ENCODE assay signal across 23 cellular contexts in the genomic region with DNA sequence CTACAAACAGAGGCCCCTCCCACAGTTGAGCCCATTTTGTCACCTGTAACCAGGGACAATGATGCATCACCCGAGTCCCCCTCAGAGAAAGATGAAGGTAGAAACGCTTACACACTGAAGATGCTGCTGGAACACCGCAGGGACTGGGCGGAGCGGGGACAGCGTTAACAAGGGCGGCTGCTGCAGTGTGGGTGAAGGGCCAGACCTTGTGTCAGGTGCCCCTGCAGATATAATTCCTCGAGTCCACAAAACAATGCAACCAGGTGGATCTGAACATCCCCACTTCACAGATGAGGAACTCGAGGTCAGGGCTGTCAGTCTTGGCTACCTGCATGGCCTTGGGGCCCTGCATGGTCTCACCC. TPM values are rescaled to one million over a fixed set of nuclear protein-coding genes. Genes with fewer than 3 reads are reported as not detected.
DNase-seq lines count a peak whose midpoint lies in the region; ATAC-seq, FAIRE-seq and TF ChIP-seq lines count a peak whose summit lies in the region.
"Had no signal": no experiment of that assay in that cellular context is flagged by ENCODE, and none has a peak within 500 bp of the region (broad histone marks: within the 10 kb centered on the region; RNA-seq: fewer than 3 reads in every experiment).

No MANE protein-coding gene starts in this region.

- CTCF ChIA-PET in T-cell (lab: Charles Lee) = interaction anchor here in 1 of 2 donors (1.4 kb wide), 1 partner anchor 9 kb away, joined by 4 read pairs; the partner anchor contains the start of gene B9D1

- peaks cover 8% of the 10 kb centered on the region for H3K27me3 Mint-ChIP-seq in activated naive CD8-positive, alpha-beta T cell treated with anti-CD3 and anti-CD28 coated beads, Interleukin-2, amount 10 ng/mL, durations not matched to agents 7 days and 5 days
- no peaks in the 10 kb centered on the region for H3K27me3 Mint-ChIP-seq in activated naive CD8-positive, alpha-beta T cell treated with anti-CD3 and anti-CD28 coated beads, Interleukin-2, amount 50 U/mL, for 24 hours
- H3K27me3 Mint-ChIP-seq in T-cell (no peaks in the 10 kb centered on the region), immature natural killer cell (ENCODE audit: low read depth in 3 of 3) (peaks cover 2 to 34% (median 16%) of the 10 kb centered on the region in 3 donors)

- H3K4me1 Mint-ChIP-seq in activated naive CD8-positive, alpha-beta T cell treated with anti-CD3 and anti-CD28 coated beads, Interleukin-2, amount 10 ng/mL, durations not matched to agents 7 days and 5 days = peaks cover 43% of the 10 kb centered on the region
- peaks cover 36% of the 10 kb centered on the region for H3K4me1 Mint-ChIP-seq in activated naive CD8-positive, alpha-beta T cell treated with anti-CD3 and anti-CD28 coated beads, Interleukin-2, amount 50 U/mL, for 24 hours
- H3K4me1 Mint-ChIP-seq in T-cell = peaks cover 39 to 60% (median 43%) of the 10 kb centered on the region in 3 donors
- peaks cover 84 to 86% of the 10 kb centered on the region in 2 donors for H3K4me1 Mint-ChIP-seq in immature natural killer cell

- H3K36me3 Mint-ChIP-seq in activated naive CD8-positive, alpha-beta T cell treated with anti-CD3 and anti-CD28 coated beads, Interleukin-2, amount 10 ng/mL, durations not matched to agents 7 days and 5 days = no peaks in the 10 kb centered on the region
- H3K36me3 Mint-ChIP-seq in activated naive CD8-positive, alpha-beta T cell treated with anti-CD3 and anti-CD28 coated beads, Interleukin-2, amount 50 U/mL, for 24 hours (ENCODE audit: low read depth) = no peaks in the 10 kb centered on the region
- no peaks in the 10 kb centered on the region for H3K36me3 Mint-ChIP-seq in T-cell
- peaks cover 0 to 7% (median 0%) of the 10 kb centered on the region in 3 donors for H3K36me3 Mint-ChIP-seq in immature natural killer cell
- H3K36me3 Mint-ChIP-seq: activated naive CD4-positive, alpha-beta T cell treated with anti-CD3 and anti-CD28 coated beads, Interleukin-2, amount 50 U/mL, for 72 hours; CD8-positive, alpha-beta T cell; WTC11 had no signal

- no peak for FAIRE-seq in HTR-8/SVneo (lab: Jason Lieb, UNC)
- FAIRE-seq: astrocyte, HepG2, small intestine had no signal

- peak overlapping the region; percentile 42 for H3K4me3 Mint-ChIP-seq in activated naive CD8-positive, alpha-beta T cell treated with anti-CD3 and anti-CD28 coated beads, Interleukin-2, amount 10 ng/mL, durations not matched to agents 7 days and 5 days
- H3K4me3 Mint-ChIP-seq in activated naive CD8-positive, alpha-beta T cell treated with anti-CD3 and anti-CD28 coated beads, Interleukin-2, amount 50 U/mL, for 24 hours = no peak overlapping the region
- H3K4me3 Mint-ChIP-seq in T-cell (peak overlapping the region in 1 of 3 donors; percentile 9), immature natural killer cell (peak overlapping the region; percentile 84 to 100 (median 88))
- H3K4me3 Mint-ChIP-seq: activated T-cell treated with anti-CD3 and anti-CD28 coated beads, Interleukin-2, amount 50 U/mL, for 72 hours; WTC11 had no signal

- TF ChIP-seq POLR2A in erythroblast (IDR thresholded peaks at IDR 0.05; ENCODE audit: low read length) = no peak

- H3K27ac Mint-ChIP-seq in activated naive CD8-positive, alpha-beta T cell treated with anti-CD3 and anti-CD28 coated beads, Interleukin-2, amount 10 ng/mL, durations not matched to agents 7 days and 5 days = peak overlapping the region; percentile 26
- H3K27ac Mint-ChIP-seq in activated naive CD8-positive, alpha-beta T cell treated with anti-CD3 and anti-CD28 coated beads, Interleukin-2, amount 50 U/mL, for 24 hours = no peak overlapping the region
- H3K27ac Mint-ChIP-seq in T-cell = peak overlapping the region; percentile 52 to 55
- peak overlapping the region; percentile 95 to 98 (median 97) for H3K27ac Mint-ChIP-seq in immature natural killer cell
- H3K27ac Mint-ChIP-seq: activated naive CD4-positive, alpha-beta T cell treated with anti-CD3 and anti-CD28 coated beads, Interleukin-2, amount 50 U/mL, for 72 hours; activated T-cell treated with anti-CD3 and anti-CD28 coated beads, Interleukin-2, amount 50 U/mL, for 72 hours; CD8-positive, alpha-beta T cell had no signal

- POLR2A ChIA-PET in activated naive CD8-positive, alpha-beta T cell treated with anti-CD3 and anti-CD28 coated beads, Interleukin-2, amount 10 ng/mL, durations not matched to agents 7 days and 5 days (lab: Charles Lee) = no interaction called here
- POLR2A ChIA-PET in T-cell (lab: Charles Lee) = no interaction called here

- no peak for ATAC-seq in activated naive CD8-positive, alpha-beta T cell treated with anti-CD3 and anti-CD28 coated beads, Interleukin-2, amount 10 ng/mL, durations not matched to agents 7 days and 5 days (ENCODE audit: low read depth)
- no peak for ATAC-seq in activated naive CD8-positive, alpha-beta T cell treated with anti-CD3 and anti-CD28 coated beads, Interleukin-2, amount 50 U/mL, for 24 hours
- no peak for ATAC-seq in T-cell (replicated peaks in 1 of 4)
- ATAC-seq: activated naive CD4-positive, alpha-beta T cell treated with anti-CD3 and anti-CD28 coated beads, Interleukin-2, amount 50 U/mL, for 72 hours; activated T-cell treated with anti-CD3 and anti-CD28 coated beads, Interleukin-2, amount 50 U/mL, for 72 hours; CD8-positive, alpha-beta T cell; HepG2; SK-N-SH treated with all-trans-retinoic acid at 6 μM for 48 hours; WTC11 had no signal

- H3K9me3 Mint-ChIP-seq in activated naive CD8-positive, alpha-beta T cell treated with anti-CD3 and anti-CD28 coated beads, Interleukin-2, amount 10 ng/mL, durations not matched to agents 7 days and 5 days = no peaks in the 10 kb centered on the region
- no peaks in the 10 kb centered on the region for H3K9me3 Mint-ChIP-seq in activated naive CD8-positive, alpha-beta T cell treated with anti-CD3 and anti-CD28 coated beads, Interleukin-2, amount 50 U/mL, for 24 hours
- H3K9me3 Mint-ChIP-seq in T-cell (no peaks in the 10 kb centered on the region), immature natural killer cell (peaks cover 0 to 2% (median 0%) of the 10 kb centered on the region in 6 donors)
- H3K9me3 Mint-ChIP-seq: activated naive CD4-positive, alpha-beta T cell treated with anti-CD3 and anti-CD28 coated beads, Interleukin-2, amount 50 U/mL, for 72 hours; activated T-cell treated with anti-CD3 and anti-CD28 coated beads, Interleukin-2, amount 50 U/mL, for 72 hours; CD8-positive, alpha-beta T cell; WTC11 had no signal

- no peak for DNase-seq in activated naive CD8-positive, alpha-beta T cell treated with anti-CD3 and anti-CD28 coated beads, Interleukin-2, amount 10 ng/mL, durations not matched to agents 7 days and 5 days
- DNase-seq in activated naive CD8-positive, alpha-beta T cell treated with anti-CD3 and anti-CD28 coated beads, Interleukin-2, amount 50 U/mL, for 24 hours = no peak
- DNase-seq in T-cell = no peak
- no peak for DNase-seq in immature natural killer cell
- DNase-seq in H4 (ENCODE audit: low spot score) = no peak
- DNase-seq in HTR-8/SVneo (ENCODE audit: insufficient read length, low spot score) = no peak
- no peak for DNase-seq in erythroblast (lab: John Stamatoyannopoulos, UW)
- DNase-seq: activated T-cell treated with anti-CD3 and anti-CD28 coated beads, Interleukin-2, amount 50 U/mL, for 72 hours; caudate nucleus; CD8-positive, alpha-beta T cell; DMS153; NCI-H1048; NCI-H2029; NCI-H446; NCI-H82; nucleus accumbens; small intestine; stimulated activated CD4-positive, alpha-beta T cell treated with anti-CD3 and anti-CD28 coated beads, Interleukin-1b, Interleukin-23, amount 100 ng/mL, for 48 hours had no signal

RNA-seq across cellular contexts. Expression of gene MAPK7, which starts 6.3 kb away (rescaled TPM):
- total RNA-seq in activated naive CD8-positive, alpha-beta T cell treated with anti-CD3 and anti-CD28 coated beads, Interleukin-2, amount 10 ng/mL, durations not matched to agents 7 days and 5 days = 10 to 100 TPM; 26.8 to 27.4 TPM
- 10 to 100 TPM; 14.6 to 29.8 (median 27.9) TPM for total RNA-seq in T-cell
- 10 to 100 TPM in 1 of 3 donors, 1 to 10 TPM in 2; 3.4 to 23.0 (median 7.3) TPM for polyA plus RNA-seq in immature natural killer cell
- total RNA-seq in H4 (2014; rRNA removed; shearing (Covaris generic)) = 6.2 and 31.0 TPM in 2 replicates

RNA-seq across cellular contexts. Expression of gene B9D1, which starts 9.5 kb away (rescaled TPM):
- total RNA-seq in activated naive CD8-positive, alpha-beta T cell treated with anti-CD3 and anti-CD28 coated beads, Interleukin-2, amount 10 ng/mL, durations not matched to agents 7 days and 5 days = 1 to 10 TPM; 1.6 to 2.1 TPM
- total RNA-seq in T-cell = 1 to 10 TPM; 1.2 to 2.5 (median 2.1) TPM
- polyA plus RNA-seq in immature natural killer cell = 1 to 10 TPM; 2.5 to 4.4 (median 2.5) TPM
- total RNA-seq in H4 (2014; rRNA removed; shearing (Covaris generic)) = 46.3 and 73.2 TPM in 2 replicates

RNA-seq across cellular contexts. Expression of gene MFAP4, which starts 15.0 kb away (rescaled TPM):
- not detected for total RNA-seq in activated naive CD8-positive, alpha-beta T cell treated with anti-CD3 and anti-CD28 coated beads, Interleukin-2, amount 10 ng/mL, durations not matched to agents 7 days and 5 days
- total RNA-seq in T-cell = under 1 TPM in 3 of 5 donors, not detected in 2; 0.18 to 0.63 (median 0.46) TPM
- under 1 TPM in 1 of 3 donors, not detected in 2; 0.18 TPM for polyA plus RNA-seq in immature natural killer cell
- 122 and 168 TPM in 2 replicates for total RNA-seq in H4 (2014; rRNA removed; shearing (Covaris generic))
- total RNA-seq: activated naive CD4-positive, alpha-beta T cell treated with anti-CD3 and anti-CD28 coated beads, Interleukin-2, amount 50 U/mL, for 72 hours; CD8-positive, alpha-beta T cell; HepG2 had no signal

RNA-seq across cellular contexts. Expression of gene RNF112, which starts 39.0 kb away (rescaled TPM):
- total RNA-seq in activated naive CD8-positive, alpha-beta T cell treated with anti-CD3 and anti-CD28 coated beads, Interleukin-2, amount 10 ng/mL, durations not matched to agents 7 days and 5 days = 1 to 10 TPM; 1.2 to 1.8 TPM
- total RNA-seq in T-cell = 1 to 10 TPM in 3 of 5 donors, under 1 TPM in 2; 0.40 to 1.8 (median 1.2) TPM
- polyA plus RNA-seq in immature natural killer cell = not detected
- total RNA-seq in H4 (2014; rRNA removed; shearing (Covaris generic)) = 0.15 and 1.4 TPM in 2 replicates
- total RNA-seq: HepG2 had no signal

Comparison
In these comparisons a context has a peak if more than half of its experiments do, and no peak if none do; other contexts are left out.
1. RNA of gene B9D1, which starts 9.5 kb away (total RNA-seq): 46.3 to 73.2 TPM in H4; 1.6 to 2.1 TPM in activated naive CD8-positive, alpha-beta T cell treated with anti-CD3 and anti-CD28 coated beads, Interleukin-2, amount 10 ng/mL, durations not matched to agents 7 days and 5 days and 1.2 to 2.5 TPM in T-cell; every median in the first group is over 10 times any median in the second.
2. RNA of gene MFAP4, which starts 15.0 kb away (total RNA-seq): 122 to 168 TPM in H4; 0.18 to 0.63 TPM in T-cell and not detected in activated naive CD8-positive, alpha-beta T cell treated with anti-CD3 and anti-CD28 coated beads, Interleukin-2, amount 10 ng/mL, durations not matched to agents 7 days and 5 days; every median in the first group is over 10 times any median in the second.